ENCODE assay signal across 21 cellular contexts in genomic region chr13:36337938-36338337, GRCh38. TPM values are rescaled to one million over a fixed set of nuclear protein-coding genes. Genes with fewer than 3 reads are reported as not detected.
"Had no signal": no experiment of that assay in that cellular context is flagged by ENCODE, and none has a peak within 500 bp of the region (broad histone marks: within the 10 kb centered on the region; RNA-seq: fewer than 3 reads in every experiment).

No MANE protein-coding gene starts in this region.

- H3K4me1 Mint-ChIP-seq: stimulated activated effector memory CD8-positive, alpha-beta T cell treated with anti-CD3 and anti-CD28 coated beads, Interleukin-12 subunit alpha, Interleukin-12 subunit beta, amount 100 ng/mL, for 72 hours had no signal

- H3K36me3 ChIP-seq: gastrocnemius medialis, uterus had no signal

- H3K4me3 ChIP-seq: coronary artery, gastrocnemius medialis, lower lobe of right lung, stomach, thyroid gland, upper lobe of right lung, uterus had no signal

- H3K27ac Mint-ChIP-seq: natural killer cell; progenitor cell of endocrine pancreas; stimulated activated effector memory CD8-positive, alpha-beta T cell treated with anti-CD3 and anti-CD28 coated beads, Interleukin-12 subunit alpha, Interleukin-12 subunit beta, amount 100 ng/mL, for 72 hours had no signal

- H3K9me3 Mint-ChIP-seq: natural killer cell; stimulated activated effector memory CD8-positive, alpha-beta T cell treated with anti-CD3 and anti-CD28 coated beads, Interleukin-12 subunit alpha, Interleukin-12 subunit beta, amount 100 ng/mL, for 72 hours had no signal

- DNase-seq: dermis blood vessel endothelial cell; effector memory CD4-positive, alpha-beta T cell; foreskin fibroblast; gastrocnemius medialis; head of caudate nucleus; left ventricle myocardium superior; lower lobe of right lung; natural killer cell; stimulated activated CD4-positive, alpha-beta T cell treated with anti-CD3 and anti-CD28 coated beads, Interleukin-2, amount 100 ng/mL, for 24 hours; stimulated activated CD4-positive, alpha-beta T cell treated with anti-CD3 and anti-CD28 coated beads, Interleukin-4, amount 100 ng/mL, for 24 hours; stimulated activated naive CD4-positive, alpha-beta T cell treated with Interleukin-2 at 50 U/mL for 16 hours; stomach; thyroid gland; upper lobe of right lung; uterus had no signal

- H3K27me3 ChIP-seq: gastrocnemius medialis, stomach, thyroid gland, upper lobe of right lung, uterus had no signal

- H3K4me1 ChIP-seq: parathyroid adenoma had no signal

- H3K4me3 Mint-ChIP-seq: natural killer cell; stimulated activated effector memory CD8-positive, alpha-beta T cell treated with anti-CD3 and anti-CD28 coated beads, Interleukin-12 subunit alpha, Interleukin-12 subunit beta, amount 100 ng/mL, for 72 hours had no signal

- ATAC-seq: gastrocnemius medialis; left ventricle myocardium superior; lower lobe of right lung; natural killer cell; sciatic nerve; stimulated activated effector memory CD8-positive, alpha-beta T cell treated with anti-CD3 and anti-CD28 coated beads, Interleukin-12 subunit alpha, Interleukin-12 subunit beta, amount 100 ng/mL, for 72 hours; upper lobe of right lung had no signal

- H2AFZ ChIP-seq: parathyroid adenoma had no signal

- H3K27ac ChIP-seq: coronary artery, gastrocnemius medialis, lower lobe of right lung, parathyroid adenoma, stomach, thyroid gland, upper lobe of right lung, uterus had no signal

- H3K36me3 Mint-ChIP-seq: natural killer cell; stimulated activated effector memory CD8-positive, alpha-beta T cell treated with anti-CD3 and anti-CD28 coated beads, Interleukin-12 subunit alpha, Interleukin-12 subunit beta, amount 100 ng/mL, for 72 hours had no signal

RNA-seq across cellular contexts. Expression of gene CCDC169, which starts 40.3 kb away (rescaled TPM):
- total RNA-seq: lower lobe of right lung, mononuclear cell, natural killer cell had no signal
